8 cellular contexts compared by ENCODE assay signal in genomic region chr17:15263206-15263579, GRCh38. TPM values are rescaled to one million over a fixed set of nuclear protein-coding genes. Genes with fewer than 3 reads are reported as not detected.
DNase-seq lines count a peak whose midpoint lies in the region; ATAC-seq and TF ChIP-seq lines count a peak whose summit lies in the region.

No MANE protein-coding gene starts in this region.

- CTCF ChIA-PET in CD8-positive, alpha-beta T cell (lab: Charles Lee), result interaction anchor here (0.8 kb wide), 1 partner anchor 16 kb away, joined by 3 read pairs; no protein-coding TSS in a partner anchor

- ATAC-seq in body of pancreas (peak; percentile 10), gastrocnemius medialis (peak; percentile 40 to 46), GM21390 (IDR thresholded peaks at IDR 0.05; ENCODE audit: unreplicated experiment) (no peak), HG02588 (IDR thresholded peaks at IDR 0.05; ENCODE audit: unreplicated experiment) (no peak)
- ATAC-seq in CD8-positive, alpha-beta T cell, result no peak

- peaks cover 0 to 12% of the 10 kb centered on the region in 2 donors for H3K27me3 ChIP-seq in body of pancreas
- no peaks in the 10 kb centered on the region for H3K27me3 ChIP-seq in gastrocnemius medialis
- peaks cover 9% of the 10 kb centered on the region for H3K27me3 ChIP-seq in CD8-positive, alpha-beta T cell (ENCODE audit: insufficient read depth, low read length)

- H3K4me1 Mint-ChIP-seq in CD8-positive, alpha-beta T cell (ENCODE audit: low read depth), result peaks cover 9% of the 10 kb centered on the region

- no peak overlapping the region for H3K27ac Mint-ChIP-seq in CD8-positive, alpha-beta T cell

- no peaks in the 10 kb centered on the region for H3K9me3 Mint-ChIP-seq in CD8-positive, alpha-beta T cell

- in situ Hi-C loops in gastrocnemius medialis (cut with MboI; ENCODE audit: low sequenced_read_pairs in 4 of 4), result loop anchor here in 3 of 4 donors (25.0 kb wide), 1 partner anchor 149 kb away; no protein-coding TSS in a partner anchor

- DNase-seq in GOT3 (lab: John Stamatoyannopoulos, UW), result peak; percentile 43
- peak; percentile 46 to 67 (median 60) for DNase-seq in body of pancreas
- peak; percentile 82 to 96 for DNase-seq in gastrocnemius medialis
- DNase-seq in DMS79 treated with DMSO at 0.1 percent for 48 hours (lab: John Stamatoyannopoulos, UW), result no peak
- DNase-seq in CD8-positive, alpha-beta T cell, result no peak

- H3K4me3 ChIP-seq in body of pancreas (no peak overlapping the region), iPS-11a (ENCODE audit: low read depth, low read length) (peak overlapping the region; percentile 13), gastrocnemius medialis (peak overlapping the region; percentile 78 to 97 (median 85))
- no peak overlapping the region for H3K4me3 ChIP-seq in CD8-positive, alpha-beta T cell (ENCODE audit: low read depth, low read length)

- POLR2A ChIA-PET in CD8-positive, alpha-beta T cell (lab: Charles Lee), result no interaction called here

- H3K9me3 ChIP-seq in body of pancreas (no peaks in the 10 kb centered on the region), gastrocnemius medialis (no peaks in the 10 kb centered on the region)
- H3K9me3 ChIP-seq in CD8-positive, alpha-beta T cell (ENCODE audit: low read length), result no peaks in the 10 kb centered on the region

- TF ChIP-seq CTCF in body of pancreas (IDR thresholded peaks at IDR 0.05) (no peak), gastrocnemius medialis (IDR thresholded peaks at IDR 0.05 in 4 of 5, conservative IDR thresholded peaks at IDR 0.05 in 1 of 5) (no peak)
- TF ChIP-seq CTCF in CD8-positive, alpha-beta T cell (IDR thresholded peaks at IDR 0.05), result no peak

- TF ChIP-seq POLR2A in body of pancreas (IDR thresholded peaks at IDR 0.05) (no peak), gastrocnemius medialis (IDR thresholded peaks at IDR 0.05) (peak in 1 of 2 donors; percentile 39)

- H3K4me1 ChIP-seq in body of pancreas, result peaks cover 54% of the 10 kb centered on the region
- peaks cover 30 to 33% of the 10 kb centered on the region in 2 donors for H3K4me1 ChIP-seq in gastrocnemius medialis
- peaks cover 3% of the 10 kb centered on the region for H3K4me1 ChIP-seq in CD8-positive, alpha-beta T cell (ENCODE audit: insufficient read depth, low read length)

- H3K36me3 Mint-ChIP-seq in CD8-positive, alpha-beta T cell, result no peaks in the 10 kb centered on the region

- H3K27me3 Mint-ChIP-seq in CD8-positive, alpha-beta T cell (ENCODE audit: low read depth), result peaks cover 58% of the 10 kb centered on the region

- H3K36me3 ChIP-seq in body of pancreas (replicated peaks in 1 of 2; ENCODE audit: insufficient read depth in 1 of 2, low read depth in 2 of 2) (no peaks in the 10 kb centered on the region), gastrocnemius medialis (peaks cover 0 to 11% of the 10 kb centered on the region in 2 donors)
- H3K36me3 ChIP-seq in CD8-positive, alpha-beta T cell (ENCODE audit: insufficient read depth, low read length), result no peaks in the 10 kb centered on the region

- intact Hi-C loops in body of pancreas (cut with DNase I), result no loop called here
- intact Hi-C loops in gastrocnemius medialis (cut with DNase I; ENCODE audit: low total_unique reads), result loop anchor here (2.0 to 5.0 kb wide), 3 partner anchors 44 to 134 kb away; no protein-coding TSS in a partner anchor
- intact Hi-C loops in CD8-positive, alpha-beta T cell (cut with DNase I, micrococcal nuclease), result no loop called here

- H3K27ac ChIP-seq in body of pancreas, result peak overlapping the region in 3 of 4 donors; percentile 34 to 75 (median 37)
- peak overlapping the region; percentile 94 to 98 (median 96) for H3K27ac ChIP-seq in gastrocnemius medialis
- no peak overlapping the region for H3K27ac ChIP-seq in CD8-positive, alpha-beta T cell (ENCODE audit: low read depth, low read length)

- no peak overlapping the region for H3K4me3 Mint-ChIP-seq in CD8-positive, alpha-beta T cell

- WGBS in body of pancreas, 2 donors, result 12 to 15% methylated on average over 9 to 17 of the region's 17 CpGs

RNA-seq across cellular contexts. Expression of gene PMP22, which starts 1.9 kb away (rescaled TPM):
- total RNA-seq in body of pancreas (10 to 100 TPM; 23.1 to 53.1 TPM), gastrocnemius medialis (100 to 1,000 TPM in 1 of 4 donors, 10 to 100 TPM in 3; 75.5 to 227 (median 83.2) TPM)
- total RNA-seq in CD8-positive, alpha-beta T cell, result under 1 TPM in 1 of 2 experiments, not detected in 1; 0.33 TPM

Comparison
In these comparisons a context has a peak if more than half of its experiments do, and no peak if none do; other contexts are left out.
1. DNase-seq: peak in GOT3 (single experiment), body of pancreas (4 of 4) and gastrocnemius medialis (2 of 2); none in DMS79 treated with DMSO at 0.1 percent for 48 hours (single experiment) and CD8-positive, alpha-beta T cell (0 of 7).
2. ATAC-seq: peak in body of pancreas (single experiment) and gastrocnemius medialis (2 of 2); none in GM21390 (single experiment), CD8-positive, alpha-beta T cell (single experiment) and HG02588 (single experiment).
3. H3K4me3 ChIP-seq: peak in iPS-11a (single experiment) and gastrocnemius medialis (4 of 4); none in body of pancreas (0 of 2) and CD8-positive, alpha-beta T cell (single experiment).
4. RNA of gene PMP22, which starts 1.9 kb away (total RNA-seq): 75.5 to 227 TPM in gastrocnemius medialis and 23.1 to 53.1 TPM in body of pancreas; 0.33 TPM in CD8-positive, alpha-beta T cell; every median in the first group is over 10 times any median in the second.